ENCODE assay signal across 17 cellular contexts in genomic region chr11:34509336-34509902, GRCh38. TPM values are rescaled to one million over a fixed set of nuclear protein-coding genes. Genes with fewer than 3 reads are reported as not detected.
"Had no signal": no experiment of that assay in that cellular context is flagged by ENCODE, and none has a peak within 500 bp of the region (broad histone marks: within the 10 kb centered on the region; RNA-seq: fewer than 3 reads in every experiment).

No MANE protein-coding gene starts in this region.

- H3K36me3 Mint-ChIP-seq: activated naive CD4-positive, alpha-beta T cell treated with anti-CD3 and anti-CD28 coated beads, Interleukin-2, amount 50 U/mL, for 24 hours; natural killer cell had no signal

- H3K9me3 Mint-ChIP-seq: activated naive CD4-positive, alpha-beta T cell treated with anti-CD3 and anti-CD28 coated beads, Interleukin-2, amount 50 U/mL, for 24 hours; natural killer cell had no signal

- H3K27ac Mint-ChIP-seq: activated naive CD4-positive, alpha-beta T cell treated with anti-CD3 and anti-CD28 coated beads, Interleukin-2, amount 50 U/mL, for 24 hours; natural killer cell had no signal

- ATAC-seq: heart right ventricle, natural killer cell had no signal

- DNase-seq: activated CD4-positive, alpha-beta T cell treated with anti-CD3 and anti-CD28 coated beads, Interleukin-2, amount 50 U/mL, for 4 hours; activated T-cell treated with anti-CD3 and anti-CD28 coated beads, Interleukin-2, amount 50 U/mL, for 1 hour; central memory CD4-positive, alpha-beta T cell; effector memory CD4-positive, alpha-beta T cell; heart right ventricle; natural killer cell; nucleus accumbens; sigmoid colon; stimulated activated CD4-positive, alpha-beta T cell treated with anti-CD3 and anti-CD28 coated beads, Interleukin-2, amount 100 ng/mL, for 24 hours; stimulated activated naive CD4-positive, alpha-beta T cell; T1000; trophoblast cell had no signal

- H3K4me3 Mint-ChIP-seq: activated naive CD4-positive, alpha-beta T cell treated with anti-CD3 and anti-CD28 coated beads, Interleukin-2, amount 50 U/mL, for 24 hours; natural killer cell had no signal

- H3K4me1 Mint-ChIP-seq: activated naive CD4-positive, alpha-beta T cell treated with anti-CD3 and anti-CD28 coated beads, Interleukin-2, amount 50 U/mL, for 24 hours; natural killer cell had no signal

- H3K27me3 Mint-ChIP-seq: activated naive CD4-positive, alpha-beta T cell treated with anti-CD3 and anti-CD28 coated beads, Interleukin-2, amount 50 U/mL, for 24 hours had no signal

RNA-seq across cellular contexts. Expression of gene ELF5, which starts 4.2 kb away (rescaled TPM):
- total RNA-seq: fibroblast of lung, frontal cortex, heart right ventricle, lung microvascular endothelial cell, mononuclear cell, natural killer cell, sigmoid colon had no signal
- polyA plus RNA-seq: fibroblast of lung, heart right ventricle, sigmoid colon had no signal
